30 cellular contexts compared by ENCODE assay signal in genomic region chr6:155141002-155141401, GRCh38.
"Had no signal": no experiment of that assay in that cellular context is flagged by ENCODE, and none has a peak within 500 bp of the region (broad histone marks: within the 10 kb centered on the region; RNA-seq: fewer than 3 reads in every experiment).

No MANE protein-coding gene starts in this region.

- H3K4me3 ChIP-seq: adrenal gland, MG63 had no signal

- H3K9me3 ChIP-seq: adrenal gland, MG63 had no signal

- H3K4me3 Mint-ChIP-seq: activated CD8-positive, alpha-beta T cell treated with anti-CD3 and anti-CD28 coated beads for 36 hours; activated naive CD8-positive, alpha-beta T cell treated with anti-CD3 and anti-CD28 coated beads, Interleukin-2, amount 10 ng/mL, durations not matched to agents 7 days and 5 days; activated T-cell treated with anti-CD3 and anti-CD28 coated beads, Interleukin-2, amount 50 U/mL, for 72 hours; T-helper 17 cell; WTC11 had no signal

- ATAC-seq: activated CD8-positive, alpha-beta T cell treated with anti-CD3 and anti-CD28 coated beads for 36 hours; activated T-cell treated with anti-CD3 and anti-CD28 coated beads, Interleukin-2, amount 50 U/mL, for 72 hours; Panc1; T-helper 17 cell; WTC11 had no signal

- DNase-seq: activated CD4-positive, CD25-positive, alpha-beta regulatory T cell treated with anti-CD3 and anti-CD28 coated beads, Interleukin-2, amount 50 U/mL, for 72 hours; activated CD8-positive, alpha-beta memory T cell treated with anti-CD3 and anti-CD28 coated beads, Interleukin-2, amount 50 U/mL, for 4 hours; activated CD8-positive, alpha-beta T cell treated with anti-CD3 and anti-CD28 coated beads for 36 hours; activated gamma-delta T cell treated with Interleukin-2 at 50 U/mL for 16 hours; activated naive CD4-positive, alpha-beta T cell treated with anti-CD3 and anti-CD28 coated beads, Interleukin-2, amount 50 U/mL, for 16 hours; activated naive CD8-positive, alpha-beta T cell treated with anti-CD3 and anti-CD28 coated beads, Interleukin-2, amount 10 ng/mL, durations not matched to agents 7 days and 5 days; activated T-cell treated with anti-CD3 and anti-CD28 coated beads, Interleukin-2, amount 50 U/mL, for 72 hours; adrenal gland; anterior cingulate cortex; MG63; MV-4-11; NCI-H1092 treated with DMSO at 0.1 percent for 48 hours; NCI-H1417 treated with DMSO at 0.1 percent for 48 hours; NCI-H1694; NCI-H2029; NCI-H2107; NCI-H2171 treated with DMSO at 0.1 percent for 48 hours; NCI-H345; NCI-H510A; NCI-H526 treated with DMSO at 0.1 percent for 48 hours; NCI-H82; NK-92 treated with Interleukin-12 subunit alpha and Interleukin-12 subunit beta, amount 100 ng/mL, for 24 hours; OCI-M1; RPMI8226; SHP77; T-helper 17 cell; T-helper 9 cell had no signal

- H3K27ac Mint-ChIP-seq: activated CD8-positive, alpha-beta T cell treated with anti-CD3 and anti-CD28 coated beads for 36 hours; activated naive CD8-positive, alpha-beta T cell treated with anti-CD3 and anti-CD28 coated beads, Interleukin-2, amount 10 ng/mL, durations not matched to agents 7 days and 5 days had no signal

- H3K36me3 ChIP-seq: adrenal gland, MG63 had no signal

- H3K27me3 ChIP-seq: adrenal gland, MG63 had no signal

- H3K9me3 Mint-ChIP-seq: activated CD8-positive, alpha-beta T cell treated with anti-CD3 and anti-CD28 coated beads for 36 hours; activated naive CD8-positive, alpha-beta T cell treated with anti-CD3 and anti-CD28 coated beads, Interleukin-2, amount 10 ng/mL, durations not matched to agents 7 days and 5 days; activated T-cell treated with anti-CD3 and anti-CD28 coated beads, Interleukin-2, amount 50 U/mL, for 72 hours; activated T-helper 2 cell treated with anti-CD3 and anti-CD28 coated beads, Interferon-gamma antibody, Interleukin-2, Interleukin-4, amounts not matched to agents 10 μg/mL and 5 μg/mL and 100 μg/mL, durations not matched to agents 14 hours and 24 hours and 36 hours; WTC11 had no signal

- H3K27ac ChIP-seq: adrenal gland had no signal

- H3K27me3 Mint-ChIP-seq: activated CD8-positive, alpha-beta T cell treated with anti-CD3 and anti-CD28 coated beads for 36 hours; activated naive CD8-positive, alpha-beta T cell treated with anti-CD3 and anti-CD28 coated beads, Interleukin-2, amount 10 ng/mL, durations not matched to agents 7 days and 5 days; T-helper 17 cell had no signal

- H3K36me3 Mint-ChIP-seq: activated naive CD8-positive, alpha-beta T cell treated with anti-CD3 and anti-CD28 coated beads, Interleukin-2, amount 10 ng/mL, durations not matched to agents 7 days and 5 days had no signal
